ENCODE assay signal across 4 cellular contexts in the genomic region with DNA sequence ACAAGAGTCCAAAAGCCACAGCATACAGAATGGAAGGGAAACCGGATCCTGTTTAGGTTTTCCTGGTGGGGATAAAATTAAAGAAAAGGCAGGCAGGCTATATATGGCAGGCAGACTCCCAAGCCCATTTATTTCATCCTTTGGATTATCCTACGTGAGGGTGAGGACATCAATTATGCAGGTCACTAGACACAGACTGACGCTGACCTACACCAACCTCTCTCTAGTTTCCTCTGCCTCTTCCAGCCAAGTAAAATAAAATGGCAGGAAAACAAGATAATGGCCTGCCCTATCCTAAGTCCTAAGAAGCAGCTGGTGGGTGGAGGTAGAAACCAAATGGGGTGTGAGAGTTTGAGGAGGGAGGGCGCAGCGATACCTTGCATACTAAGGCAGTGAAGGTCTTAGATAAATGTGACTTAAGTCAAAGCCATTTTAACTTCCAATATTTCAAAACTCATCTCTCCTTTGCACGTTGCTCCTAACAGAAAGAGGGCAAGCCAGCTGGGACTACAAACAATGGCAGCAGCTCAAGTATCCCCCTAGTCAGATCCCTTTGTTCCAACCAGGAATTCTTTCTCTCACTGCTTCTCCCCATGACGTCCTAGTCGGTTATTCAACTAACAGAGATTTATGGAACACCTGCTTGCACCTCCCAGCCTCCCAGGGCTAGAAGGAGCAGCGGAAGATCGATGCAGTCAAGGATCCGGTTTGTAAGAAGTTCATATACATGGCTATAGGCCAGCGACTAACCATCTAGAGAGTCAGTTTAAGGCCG.
TF ChIP-seq lines count a peak whose summit lies in the region.

No MANE protein-coding gene starts in this region.

TF ChIP-seq in liver, 16 proteins besides CTCF, POLR2A, EP300 and RAD21:
- no peak for TF ChIP-seq GABPA (IDR thresholded peaks at IDR 0.05 in 1 of 2, conservative IDR thresholded peaks at IDR 0.05 in 1 of 2)
- no peak for TF ChIP-seq HNF4A (conservative IDR thresholded peaks at IDR 0.05)
- TF ChIP-seq FOXA1 (IDR thresholded peaks at IDR 0.05) = no peak
- no peak for TF ChIP-seq EGR1 (IDR thresholded peaks at IDR 0.05; ENCODE audit: low read depth in 2 of 2)
- TF ChIP-seq FOXA2 (IDR thresholded peaks at IDR 0.05) = no peak

TF ChIP-seq in HepG2, 621 proteins besides CTCF, POLR2A, EP300 and RAD21:
- no peak for TF ChIP-seq ZNF343 (CRISPR knock-in tag; IDR thresholded peaks at IDR 0.05)
- no peak for TF ChIP-seq ZNF12 (CRISPR knock-in tag; IDR thresholded peaks at IDR 0.05)
- TF ChIP-seq RFXAP (CRISPR knock-in tag; IDR thresholded peaks at IDR 0.05; ENCODE audit: borderline replicate concordance) = no peak
- TF ChIP-seq, protein P1, sequence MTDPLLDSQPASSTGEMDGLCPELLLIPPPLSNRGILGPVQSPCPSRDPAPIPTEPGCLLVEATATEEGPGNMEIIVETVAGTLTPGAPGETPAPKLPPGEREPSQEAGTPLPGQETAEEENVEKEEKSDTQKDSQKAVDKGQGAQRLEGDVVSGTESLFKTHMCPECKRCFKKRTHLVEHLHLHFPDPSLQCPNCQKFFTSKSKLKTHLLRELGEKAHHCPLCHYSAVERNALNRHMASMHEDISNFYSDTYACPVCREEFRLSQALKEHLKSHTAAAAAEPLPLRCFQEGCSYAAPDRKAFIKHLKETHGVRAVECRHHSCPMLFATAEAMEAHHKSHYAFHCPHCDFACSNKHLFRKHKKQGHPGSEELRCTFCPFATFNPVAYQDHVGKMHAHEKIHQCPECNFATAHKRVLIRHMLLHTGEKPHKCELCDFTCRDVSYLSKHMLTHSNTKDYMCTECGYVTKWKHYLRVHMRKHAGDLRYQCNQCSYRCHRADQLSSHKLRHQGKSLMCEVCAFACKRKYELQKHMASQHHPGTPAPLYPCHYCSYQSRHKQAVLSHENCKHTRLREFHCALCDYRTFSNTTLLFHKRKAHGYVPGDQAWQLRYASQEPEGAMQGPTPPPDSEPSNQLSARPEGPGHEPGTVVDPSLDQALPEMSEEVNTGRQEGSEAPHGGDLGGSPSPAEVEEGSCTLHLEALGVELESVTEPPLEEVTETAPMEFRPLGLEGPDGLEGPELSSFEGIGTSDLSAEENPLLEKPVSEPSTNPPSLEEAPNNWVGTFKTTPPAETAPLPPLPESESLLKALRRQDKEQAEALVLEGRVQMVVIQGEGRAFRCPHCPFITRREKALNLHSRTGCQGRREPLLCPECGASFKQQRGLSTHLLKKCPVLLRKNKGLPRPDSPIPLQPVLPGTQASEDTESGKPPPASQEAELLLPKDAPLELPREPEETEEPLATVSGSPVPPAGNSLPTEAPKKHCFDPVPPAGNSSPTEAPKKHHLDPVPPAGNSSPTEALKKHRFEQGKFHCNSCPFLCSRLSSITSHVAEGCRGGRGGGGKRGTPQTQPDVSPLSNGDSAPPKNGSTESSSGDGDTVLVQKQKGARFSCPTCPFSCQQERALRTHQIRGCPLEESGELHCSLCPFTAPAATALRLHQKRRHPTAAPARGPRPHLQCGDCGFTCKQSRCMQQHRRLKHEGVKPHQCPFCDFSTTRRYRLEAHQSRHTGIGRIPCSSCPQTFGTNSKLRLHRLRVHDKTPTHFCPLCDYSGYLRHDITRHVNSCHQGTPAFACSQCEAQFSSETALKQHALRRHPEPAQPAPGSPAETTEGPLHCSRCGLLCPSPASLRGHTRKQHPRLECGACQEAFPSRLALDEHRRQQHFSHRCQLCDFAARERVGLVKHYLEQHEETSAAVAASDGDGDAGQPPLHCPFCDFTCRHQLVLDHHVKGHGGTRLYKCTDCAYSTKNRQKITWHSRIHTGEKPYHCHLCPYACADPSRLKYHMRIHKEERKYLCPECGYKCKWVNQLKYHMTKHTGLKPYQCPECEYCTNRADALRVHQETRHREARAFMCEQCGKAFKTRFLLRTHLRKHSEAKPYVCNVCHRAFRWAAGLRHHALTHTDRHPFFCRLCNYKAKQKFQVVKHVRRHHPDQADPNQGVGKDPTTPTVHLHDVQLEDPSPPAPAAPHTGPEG (CRISPR knock-in tag; IDR thresholded peaks at IDR 0.05) = no peak
- no peak for TF ChIP-seq PHB2 (IDR thresholded peaks at IDR 0.05; ENCODE audit: partially characterized antibody)
- TF ChIP-seq FLYWCH1 (CRISPR knock-in tag; IDR thresholded peaks at IDR 0.05) = no peak
- TF ChIP-seq ZNF354B (CRISPR knock-in tag; IDR thresholded peaks at IDR 0.05) = no peak

TF ChIP-seq in K562, 482 proteins besides CTCF, POLR2A, EP300 and RAD21:
- TF ChIP-seq, protein P2, sequence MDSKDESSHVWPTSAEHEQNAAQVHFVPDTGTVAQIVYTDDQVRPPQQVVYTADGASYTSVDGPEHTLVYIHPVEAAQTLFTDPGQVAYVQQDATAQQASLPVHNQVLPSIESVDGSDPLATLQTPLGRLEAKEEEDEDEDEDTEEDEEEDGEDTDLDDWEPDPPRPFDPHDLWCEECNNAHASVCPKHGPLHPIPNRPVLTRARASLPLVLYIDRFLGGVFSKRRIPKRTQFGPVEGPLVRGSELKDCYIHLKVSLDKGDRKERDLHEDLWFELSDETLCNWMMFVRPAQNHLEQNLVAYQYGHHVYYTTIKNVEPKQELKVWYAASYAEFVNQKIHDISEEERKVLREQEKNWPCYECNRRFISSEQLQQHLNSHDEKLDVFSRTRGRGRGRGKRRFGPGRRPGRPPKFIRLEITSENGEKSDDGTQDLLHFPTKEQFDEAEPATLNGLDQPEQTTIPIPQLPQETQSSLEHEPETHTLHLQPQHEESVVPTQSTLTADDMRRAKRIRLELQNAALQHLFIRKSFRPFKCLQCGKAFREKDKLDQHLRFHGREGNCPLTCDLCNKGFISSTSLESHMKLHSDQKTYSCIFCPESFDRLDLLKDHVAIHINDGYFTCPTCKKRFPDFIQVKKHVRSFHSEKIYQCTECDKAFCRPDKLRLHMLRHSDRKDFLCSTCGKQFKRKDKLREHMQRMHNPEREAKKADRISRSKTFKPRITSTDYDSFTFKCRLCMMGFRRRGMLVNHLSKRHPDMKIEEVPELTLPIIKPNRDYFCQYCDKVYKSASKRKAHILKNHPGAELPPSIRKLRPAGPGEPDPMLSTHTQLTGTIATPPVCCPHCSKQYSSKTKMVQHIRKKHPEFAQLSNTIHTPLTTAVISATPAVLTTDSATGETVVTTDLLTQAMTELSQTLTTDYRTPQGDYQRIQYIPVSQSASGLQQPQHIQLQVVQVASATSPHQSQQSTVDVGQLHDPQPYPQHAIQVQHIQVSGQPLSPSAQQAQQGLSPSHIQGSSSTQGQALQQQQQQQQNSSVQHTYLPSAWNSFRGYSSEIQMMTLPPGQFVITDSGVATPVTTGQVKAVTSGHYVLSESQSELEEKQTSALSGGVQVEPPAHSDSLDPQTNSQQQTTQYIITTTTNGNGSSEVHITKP (IDR thresholded peaks at IDR 0.05; ENCODE audit: partially characterized antibody) = peak; percentile 88
- TF ChIP-seq, protein P3, sequence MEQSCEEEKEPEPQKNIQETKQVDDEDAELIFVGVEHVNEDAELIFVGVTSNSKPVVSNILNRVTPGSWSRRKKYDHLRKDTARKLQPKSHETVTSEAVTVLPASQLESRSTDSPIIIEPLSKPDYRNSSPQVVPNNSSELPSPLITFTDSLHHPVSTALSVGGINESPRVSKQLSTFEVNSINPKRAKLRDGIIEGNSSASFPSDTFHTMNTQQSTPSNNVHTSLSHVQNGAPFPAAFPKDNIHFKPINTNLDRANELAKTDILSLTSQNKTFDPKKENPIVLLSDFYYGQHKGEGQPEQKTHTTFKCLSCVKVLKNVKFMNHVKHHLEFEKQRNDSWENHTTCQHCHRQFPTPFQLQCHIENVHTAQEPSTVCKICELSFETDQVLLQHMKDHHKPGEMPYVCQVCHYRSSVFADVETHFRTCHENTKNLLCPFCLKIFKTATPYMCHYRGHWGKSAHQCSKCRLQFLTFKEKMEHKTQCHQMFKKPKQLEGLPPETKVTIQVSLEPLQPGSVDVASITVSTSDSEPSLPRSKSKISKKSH (CRISPR knock-in tag; IDR thresholded peaks at IDR 0.05) = no peak

TF ChIP-seq in SK-N-SH, 30 proteins besides CTCF, POLR2A, EP300 and RAD21:
- no peak for TF ChIP-seq MEF2A (IDR thresholded peaks at IDR 0.05; ENCODE audit: borderline replicate concordance, low read depth)
